In genomic region chr5:106269252-106269843, GRCh38 we compare ENCODE assay signal across 9 cellular contexts.
DNase-seq lines count a peak whose midpoint lies in the region; ATAC-seq and TF ChIP-seq lines count a peak whose summit lies in the region.
"Had no signal": no experiment of that assay in that cellular context is flagged by ENCODE, and none has a peak within 500 bp of the region (broad histone marks: within the 10 kb centered on the region; RNA-seq: fewer than 3 reads in every experiment).

No MANE protein-coding gene starts in this region.

- ATAC-seq in PC-3 (peak; percentile 75), GM21576 (IDR thresholded peaks at IDR 0.05; ENCODE audit: unreplicated experiment) (no peak)
- ATAC-seq in activated naive CD4-positive, alpha-beta T cell treated with anti-CD3 and anti-CD28 coated beads, Interleukin-2, amount 50 U/mL, for 72 hours: no peak

- no peaks in the 10 kb centered on the region for H3K27me3 ChIP-seq in PC-3 (ENCODE audit: low read length)

- H3K4me2 ChIP-seq in PC-3 (ENCODE audit: low read length): no peak overlapping the region

- H3K36me3 Mint-ChIP-seq in activated naive CD4-positive, alpha-beta T cell treated with anti-CD3 and anti-CD28 coated beads, Interleukin-2, amount 50 U/mL, for 72 hours: no peaks in the 10 kb centered on the region
- H3K36me3 Mint-ChIP-seq: activated naive CD8-positive, alpha-beta T cell treated with anti-CD3 and anti-CD28 coated beads, Interleukin-2, amount 10 ng/mL, durations not matched to agents 7 days and 5 days had no signal

- TF ChIP-seq CTCF in PC-3 (conservative IDR thresholded peaks at IDR 0.05; ENCODE audit: low read depth, low read length) (peak; percentile 79), fibroblast of mammary gland (conservative IDR thresholded peaks at IDR 0.05; ENCODE audit: control insufficient read depth, insufficient read depth, low read depth, low read length) (peak; percentile 61)

- no peak overlapping the region for H3K9ac ChIP-seq in PC-3 (ENCODE audit: low read length)

- H3K36me3 ChIP-seq in PC-3 (ENCODE audit: low read depth, low read length): no peaks in the 10 kb centered on the region

- H3K9me3 ChIP-seq in PC-3 (ENCODE audit: low read length): no peaks in the 10 kb centered on the region

- no peak overlapping the region for H3K27ac ChIP-seq in PC-3 (ENCODE audit: low read length)

- peaks cover 8 to 21% of the 10 kb centered on the region in 2 donors for H3K9me3 Mint-ChIP-seq in activated naive CD4-positive, alpha-beta T cell treated with anti-CD3 and anti-CD28 coated beads, Interleukin-2, amount 50 U/mL, for 72 hours

- no peak overlapping the region for H2AFZ ChIP-seq in PC-3 (ENCODE audit: low read length)

- no peaks in the 10 kb centered on the region for H3F3A ChIP-seq in PC-3 (ENCODE audit: low read length, unreplicated experiment)

- no peaks in the 10 kb centered on the region for H3K4me1 ChIP-seq in PC-3 (ENCODE audit: insufficient read depth, low read length)

- CTCF ChIA-PET in PC-3 (lab: Charles Lee): interaction anchor here (0.5 to 0.9 kb wide), 4 partner anchors 8 to 265 kb away, joined by 3 to 5 read pairs (median 3); no protein-coding TSS in a partner anchor

- no peak overlapping the region for H3K27ac Mint-ChIP-seq in activated naive CD4-positive, alpha-beta T cell treated with anti-CD3 and anti-CD28 coated beads, Interleukin-2, amount 50 U/mL, for 72 hours
- H3K27ac Mint-ChIP-seq: activated naive CD8-positive, alpha-beta T cell treated with anti-CD3 and anti-CD28 coated beads, Interleukin-2, amount 10 ng/mL, durations not matched to agents 7 days and 5 days had no signal

- intact Hi-C loops in PC-3 (cut with micrococcal nuclease): loop anchor here (1.0 to 10.0 kb wide), 2 partner anchors 365 to 606 kb away; no protein-coding TSS in a partner anchor

- H4K20me1 ChIP-seq in PC-3 (ENCODE audit: low read length): no peaks in the 10 kb centered on the region

- no peaks in the 10 kb centered on the region for H3K9me2 ChIP-seq in PC-3 (replicated peaks; ENCODE audit: low read length)

- H3K4me3 ChIP-seq in PC-3 (ENCODE audit: low read length) (no peak overlapping the region), fibroblast of mammary gland (ENCODE audit: control insufficient read depth, low read depth, low read length) (no peak overlapping the region)

- no peaks in the 10 kb centered on the region for H3K79me2 ChIP-seq in PC-3 (ENCODE audit: low read length)

- POLR2A ChIA-PET in PC-3 (lab: Charles Lee; ENCODE audit: unreplicated experiment): no interaction called here

- BruUV-seq in PC-3 (replicated peaks; lab: Mats Ljungman, UMichigan): no TSS peak

- DNase-seq in SIG-M5 treated with dmso at 0.1 percent for 504 hours (lab: John Stamatoyannopoulos, UW; ENCODE audit: unreplicated experiment) (peak; percentile 25), SIG-M5 (lab: John Stamatoyannopoulos, UW) (no peak), PC-3 (peak; percentile 65), fibroblast of mammary gland (ENCODE audit: low read depth) (peak; percentile 55), superior temporal gyrus (ENCODE audit: extremely low spot score) (peak; percentile 26), NCI-H146 (lab: John Stamatoyannopoulos, UW) (no peak)
- no peak for DNase-seq in activated naive CD4-positive, alpha-beta T cell treated with anti-CD3 and anti-CD28 coated beads, Interleukin-2, amount 50 U/mL, for 72 hours (ENCODE audit: low spot score in 2 of 2)
- DNase-seq: activated naive CD8-positive, alpha-beta T cell treated with anti-CD3 and anti-CD28 coated beads, Interleukin-2, amount 10 ng/mL, durations not matched to agents 7 days and 5 days had no signal

Comparison
In these comparisons a context has a peak if more than half of its experiments do, and no peak if none do; other contexts are left out.
1. DNase-seq: peak in SIG-M5 treated with dmso at 0.1 percent for 504 hours (single experiment), PC-3 (single experiment), fibroblast of mammary gland (single experiment) and superior temporal gyrus (single experiment); none in SIG-M5 (single experiment), NCI-H146 (single experiment) and activated naive CD4-positive, alpha-beta T cell treated with anti-CD3 and anti-CD28 coated beads, Interleukin-2, amount 50 U/mL, for 72 hours (0 of 2).